ENCODE assay signal across 1 cellular context in the genomic region with DNA sequence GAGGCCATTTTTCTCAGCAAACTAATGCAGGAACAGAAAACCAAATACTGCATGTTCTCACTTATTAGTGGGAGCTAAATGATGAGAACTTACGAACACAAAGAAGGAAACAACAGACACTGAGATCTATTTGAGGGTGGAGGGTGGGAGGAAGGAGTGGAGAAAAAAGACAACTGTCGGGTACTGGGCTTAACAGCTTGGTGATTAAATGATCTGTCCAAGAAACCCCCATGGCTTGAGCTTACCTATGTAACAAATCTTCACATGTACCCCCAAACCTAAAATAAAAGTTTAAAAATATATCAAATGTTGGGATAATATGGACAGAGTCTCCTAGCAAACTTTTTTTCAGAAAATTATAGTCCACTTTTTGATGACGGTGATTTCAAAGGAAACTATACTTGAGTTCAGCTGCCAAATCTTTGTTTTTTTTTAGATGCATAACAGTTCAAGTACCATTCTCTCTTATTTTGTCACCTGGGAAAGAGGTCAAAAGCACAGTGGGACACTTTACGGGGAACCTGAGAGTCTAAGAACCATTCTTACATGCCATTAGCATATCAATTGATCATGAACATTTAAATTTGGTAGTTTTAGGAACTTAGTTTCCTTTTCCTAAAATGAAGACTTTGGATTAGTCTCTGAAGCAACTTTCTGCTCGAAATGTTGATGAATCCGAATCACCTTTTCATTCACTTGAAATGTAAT.
A peak's percentile ranks its signal among the peaks of the same experiment; 100 is the strongest.
TF ChIP-seq lines count a peak whose summit lies in the region.

No MANE protein-coding gene starts in this region.

TF ChIP-seq in H1, 55 proteins besides CTCF, POLR2A, EP300 and RAD21:
- TF ChIP-seq, protein P1, sequence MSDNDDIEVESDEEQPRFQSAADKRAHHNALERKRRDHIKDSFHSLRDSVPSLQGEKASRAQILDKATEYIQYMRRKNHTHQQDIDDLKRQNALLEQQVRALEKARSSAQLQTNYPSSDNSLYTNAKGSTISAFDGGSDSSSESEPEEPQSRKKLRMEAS (IDR thresholded peaks at IDR 0.05), result no peak
- TF ChIP-seq, protein P2, sequence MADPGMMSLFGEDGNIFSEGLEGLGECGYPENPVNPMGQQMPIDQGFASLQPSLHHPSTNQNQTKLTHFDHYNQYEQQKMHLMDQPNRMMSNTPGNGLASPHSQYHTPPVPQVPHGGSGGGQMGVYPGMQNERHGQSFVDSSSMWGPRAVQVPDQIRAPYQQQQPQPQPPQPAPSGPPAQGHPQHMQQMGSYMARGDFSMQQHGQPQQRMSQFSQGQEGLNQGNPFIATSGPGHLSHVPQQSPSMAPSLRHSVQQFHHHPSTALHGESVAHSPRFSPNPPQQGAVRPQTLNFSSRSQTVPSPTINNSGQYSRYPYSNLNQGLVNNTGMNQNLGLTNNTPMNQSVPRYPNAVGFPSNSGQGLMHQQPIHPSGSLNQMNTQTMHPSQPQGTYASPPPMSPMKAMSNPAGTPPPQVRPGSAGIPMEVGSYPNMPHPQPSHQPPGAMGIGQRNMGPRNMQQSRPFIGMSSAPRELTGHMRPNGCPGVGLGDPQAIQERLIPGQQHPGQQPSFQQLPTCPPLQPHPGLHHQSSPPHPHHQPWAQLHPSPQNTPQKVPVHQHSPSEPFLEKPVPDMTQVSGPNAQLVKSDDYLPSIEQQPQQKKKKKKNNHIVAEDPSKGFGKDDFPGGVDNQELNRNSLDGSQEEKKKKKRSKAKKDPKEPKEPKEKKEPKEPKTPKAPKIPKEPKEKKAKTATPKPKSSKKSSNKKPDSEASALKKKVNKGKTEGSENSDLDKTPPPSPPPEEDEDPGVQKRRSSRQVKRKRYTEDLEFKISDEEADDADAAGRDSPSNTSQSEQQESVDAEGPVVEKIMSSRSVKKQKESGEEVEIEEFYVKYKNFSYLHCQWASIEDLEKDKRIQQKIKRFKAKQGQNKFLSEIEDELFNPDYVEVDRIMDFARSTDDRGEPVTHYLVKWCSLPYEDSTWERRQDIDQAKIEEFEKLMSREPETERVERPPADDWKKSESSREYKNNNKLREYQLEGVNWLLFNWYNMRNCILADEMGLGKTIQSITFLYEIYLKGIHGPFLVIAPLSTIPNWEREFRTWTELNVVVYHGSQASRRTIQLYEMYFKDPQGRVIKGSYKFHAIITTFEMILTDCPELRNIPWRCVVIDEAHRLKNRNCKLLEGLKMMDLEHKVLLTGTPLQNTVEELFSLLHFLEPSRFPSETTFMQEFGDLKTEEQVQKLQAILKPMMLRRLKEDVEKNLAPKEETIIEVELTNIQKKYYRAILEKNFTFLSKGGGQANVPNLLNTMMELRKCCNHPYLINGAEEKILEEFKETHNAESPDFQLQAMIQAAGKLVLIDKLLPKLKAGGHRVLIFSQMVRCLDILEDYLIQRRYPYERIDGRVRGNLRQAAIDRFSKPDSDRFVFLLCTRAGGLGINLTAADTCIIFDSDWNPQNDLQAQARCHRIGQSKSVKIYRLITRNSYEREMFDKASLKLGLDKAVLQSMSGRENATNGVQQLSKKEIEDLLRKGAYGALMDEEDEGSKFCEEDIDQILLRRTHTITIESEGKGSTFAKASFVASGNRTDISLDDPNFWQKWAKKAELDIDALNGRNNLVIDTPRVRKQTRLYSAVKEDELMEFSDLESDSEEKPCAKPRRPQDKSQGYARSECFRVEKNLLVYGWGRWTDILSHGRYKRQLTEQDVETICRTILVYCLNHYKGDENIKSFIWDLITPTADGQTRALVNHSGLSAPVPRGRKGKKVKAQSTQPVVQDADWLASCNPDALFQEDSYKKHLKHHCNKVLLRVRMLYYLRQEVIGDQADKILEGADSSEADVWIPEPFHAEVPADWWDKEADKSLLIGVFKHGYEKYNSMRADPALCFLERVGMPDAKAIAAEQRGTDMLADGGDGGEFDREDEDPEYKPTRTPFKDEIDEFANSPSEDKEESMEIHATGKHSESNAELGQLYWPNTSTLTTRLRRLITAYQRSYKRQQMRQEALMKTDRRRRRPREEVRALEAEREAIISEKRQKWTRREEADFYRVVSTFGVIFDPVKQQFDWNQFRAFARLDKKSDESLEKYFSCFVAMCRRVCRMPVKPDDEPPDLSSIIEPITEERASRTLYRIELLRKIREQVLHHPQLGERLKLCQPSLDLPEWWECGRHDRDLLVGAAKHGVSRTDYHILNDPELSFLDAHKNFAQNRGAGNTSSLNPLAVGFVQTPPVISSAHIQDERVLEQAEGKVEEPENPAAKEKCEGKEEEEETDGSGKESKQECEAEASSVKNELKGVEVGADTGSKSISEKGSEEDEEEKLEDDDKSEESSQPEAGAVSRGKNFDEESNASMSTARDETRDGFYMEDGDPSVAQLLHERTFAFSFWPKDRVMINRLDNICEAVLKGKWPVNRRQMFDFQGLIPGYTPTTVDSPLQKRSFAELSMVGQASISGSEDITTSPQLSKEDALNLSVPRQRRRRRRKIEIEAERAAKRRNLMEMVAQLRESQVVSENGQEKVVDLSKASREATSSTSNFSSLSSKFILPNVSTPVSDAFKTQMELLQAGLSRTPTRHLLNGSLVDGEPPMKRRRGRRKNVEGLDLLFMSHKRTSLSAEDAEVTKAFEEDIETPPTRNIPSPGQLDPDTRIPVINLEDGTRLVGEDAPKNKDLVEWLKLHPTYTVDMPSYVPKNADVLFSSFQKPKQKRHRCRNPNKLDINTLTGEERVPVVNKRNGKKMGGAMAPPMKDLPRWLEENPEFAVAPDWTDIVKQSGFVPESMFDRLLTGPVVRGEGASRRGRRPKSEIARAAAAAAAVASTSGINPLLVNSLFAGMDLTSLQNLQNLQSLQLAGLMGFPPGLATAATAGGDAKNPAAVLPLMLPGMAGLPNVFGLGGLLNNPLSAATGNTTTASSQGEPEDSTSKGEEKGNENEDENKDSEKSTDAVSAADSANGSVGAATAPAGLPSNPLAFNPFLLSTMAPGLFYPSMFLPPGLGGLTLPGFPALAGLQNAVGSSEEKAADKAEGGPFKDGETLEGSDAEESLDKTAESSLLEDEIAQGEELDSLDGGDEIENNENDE (IDR thresholded peaks at IDR 0.05; ENCODE audit: insufficient replicate concordance, low read length), result peak; percentile 84
- TF ChIP-seq HDAC2 (IDR thresholded peaks at IDR 0.05; ENCODE audit: borderline replicate concordance in 1 of 2, low read depth in 2 of 2, low read length in 2 of 2), result peak in 1 of 2 experiments; percentile 56; a peak in 1 of 4 replicates
- TF ChIP-seq POU5F1 (IDR thresholded peaks at IDR 0.05; ENCODE audit: low read depth, low read length), result peak; percentile 30; the same call in 1 of the 2 replicates
- TF ChIP-seq SAP30 (IDR thresholded peaks at IDR 0.05; ENCODE audit: insufficient read depth, insufficient replicate concordance, low read length), result no peak
- no peak for TF ChIP-seq ZNF274 (IDR thresholded peaks at IDR 0.05; ENCODE audit: borderline replicate concordance, extremely low read depth, low read length)
- peak; percentile 39 for TF ChIP-seq NANOG (IDR thresholded peaks at IDR 0.05; ENCODE audit: insufficient read depth, low read depth, low read length, poor library complexity, severe bottlenecking)
- TF ChIP-seq TCF12 (IDR thresholded peaks at IDR 0.05; ENCODE audit: low read depth, low read length), result peak; percentile 58; the same call in 1 of the 2 replicates
- no peak for TF ChIP-seq MAFK (IDR thresholded peaks at IDR 0.05; ENCODE audit: low read depth, low read length)
- TF ChIP-seq TBP (IDR thresholded peaks at IDR 0.05; ENCODE audit: low read depth, low read length), result no peak
- TF ChIP-seq, protein P3, sequence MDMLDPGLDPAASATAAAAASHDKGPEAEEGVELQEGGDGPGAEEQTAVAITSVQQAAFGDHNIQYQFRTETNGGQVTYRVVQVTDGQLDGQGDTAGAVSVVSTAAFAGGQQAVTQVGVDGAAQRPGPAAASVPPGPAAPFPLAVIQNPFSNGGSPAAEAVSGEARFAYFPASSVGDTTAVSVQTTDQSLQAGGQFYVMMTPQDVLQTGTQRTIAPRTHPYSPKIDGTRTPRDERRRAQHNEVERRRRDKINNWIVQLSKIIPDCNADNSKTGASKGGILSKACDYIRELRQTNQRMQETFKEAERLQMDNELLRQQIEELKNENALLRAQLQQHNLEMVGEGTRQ (IDR thresholded peaks at IDR 0.05; ENCODE audit: low read length), result no peak
- TF ChIP-seq RXRA (IDR thresholded peaks at IDR 0.05; ENCODE audit: insufficient read depth, low read depth, low read length), result no peak
- TF ChIP-seq SP4 (IDR thresholded peaks at IDR 0.05; ENCODE audit: low read length), result no peak
- TF ChIP-seq GABPA (IDR thresholded peaks at IDR 0.05; ENCODE audit: borderline replicate concordance, insufficient read depth, low read length), result no peak
- no peak for TF ChIP-seq SUZ12 (IDR thresholded peaks at IDR 0.05; ENCODE audit: low read length)
- TF ChIP-seq PHF8 (conservative IDR thresholded peaks at IDR 0.05; ENCODE audit: low read depth, low read length), result no peak
- TF ChIP-seq CBX8 (IDR thresholded peaks at IDR 0.05; ENCODE audit: borderline replicate concordance, low read depth, low read length), result no peak
- no peak for TF ChIP-seq TAF1 (IDR thresholded peaks at IDR 0.05; ENCODE audit: low read depth, low read length)
- no peak for TF ChIP-seq GTF2F1 (IDR thresholded peaks at IDR 0.05; ENCODE audit: borderline replicate concordance, low read depth, low read length)
- no peak for TF ChIP-seq YY1 (IDR thresholded peaks at IDR 0.05; ENCODE audit: low read depth, low read length)
- no peak for TF ChIP-seq TAF7 (optimal IDR thresholded peaks at IDR 0.05; ENCODE audit: borderline replicate concordance, low read depth, low read length)
- TF ChIP-seq HDAC6 (IDR thresholded peaks at IDR 0.05; ENCODE audit: low read depth, low read length), result no peak
- TF ChIP-seq SP1 (IDR thresholded peaks at IDR 0.05; ENCODE audit: low read depth, low read length), result 0 out of 2 replicates have a peak, but pooled peaks have one; percentile 8
- TF ChIP-seq, protein P4, sequence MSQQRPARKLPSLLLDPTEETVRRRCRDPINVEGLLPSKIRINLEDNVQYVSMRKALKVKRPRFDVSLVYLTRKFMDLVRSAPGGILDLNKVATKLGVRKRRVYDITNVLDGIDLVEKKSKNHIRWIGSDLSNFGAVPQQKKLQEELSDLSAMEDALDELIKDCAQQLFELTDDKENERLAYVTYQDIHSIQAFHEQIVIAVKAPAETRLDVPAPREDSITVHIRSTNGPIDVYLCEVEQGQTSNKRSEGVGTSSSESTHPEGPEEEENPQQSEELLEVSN (IDR thresholded peaks at IDR 0.05), result no peak
